In the genomic region with DNA sequence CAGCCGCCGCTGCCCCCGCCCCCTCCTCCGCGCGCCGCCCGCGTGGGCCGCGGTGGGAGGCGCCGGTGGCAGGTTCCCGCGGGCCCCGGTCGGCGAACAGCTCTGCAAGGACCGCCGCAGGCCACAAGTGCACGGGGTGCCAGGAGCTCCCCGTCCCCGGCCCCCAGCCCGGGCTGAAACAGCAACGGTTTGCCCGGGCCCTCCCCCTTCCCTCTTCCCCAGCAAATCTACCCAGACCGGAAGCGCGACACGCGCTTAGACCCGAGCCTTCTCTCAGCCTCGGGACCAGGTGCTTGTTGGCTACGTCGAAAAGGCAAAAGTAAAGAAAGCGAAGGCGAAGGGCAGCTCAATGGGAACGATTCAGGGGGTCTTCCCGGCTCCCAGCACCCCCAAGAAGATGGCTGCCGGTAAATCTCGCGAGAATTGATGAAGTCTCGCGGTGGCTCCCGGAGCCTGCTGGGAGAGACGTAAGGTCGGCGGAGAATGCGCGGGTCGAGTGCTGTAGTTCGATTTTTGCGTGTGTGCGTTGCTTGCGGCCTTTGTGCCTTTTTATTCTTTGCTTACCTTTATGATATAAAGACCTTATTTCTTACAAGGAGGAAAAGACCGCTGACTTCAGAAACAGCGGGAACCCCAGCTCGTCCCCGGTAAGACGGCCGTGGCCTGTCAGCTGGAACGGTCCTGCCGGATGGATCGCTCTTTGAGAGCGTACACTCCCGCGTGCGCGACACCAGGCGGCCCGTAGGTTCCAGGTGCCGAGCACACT, we compare ENCODE assay signal across 8 cellular contexts. TPM values are rescaled to one million over a fixed set of nuclear protein-coding genes. Genes with fewer than 3 reads are reported as not detected.
DNase-seq lines count a peak whose midpoint lies in the region; ATAC-seq lines count a peak whose summit lies in the region.

Gene RBM26 (minus strand): TSS at position 425 of the 766 bp plus-strand sequence. CDS start 481 bp downstream, outside the sequence.

- intact Hi-C loops in left colon (cut with DNase I, micrococcal nuclease): no loop called here

- peak within 1 kb of the TSS; percentile 91 for H3K27ac ChIP-seq in cingulate gyrus (ENCODE audit: low read depth, low read length)

- DNase-seq in Ammon's horn (ENCODE audit: low spot score) (peak; percentile 93), GM19238 (ENCODE audit: insufficient read length, low spot score) (peak; percentile 81), NCI-H524 treated with DMSO at 0.1 percent for 48 hours (lab: John Stamatoyannopoulos, UW) (peak; percentile 38), left colon (peak; percentile 93 to 97)
- DNase-seq in activated CD4-positive, alpha-beta T cell treated with anti-CD3 and anti-CD28 coated beads for 4 hours: peak; percentile 90 to 95
- peak; percentile 93 for DNase-seq in stimulated activated CD4-positive, alpha-beta T cell treated with anti-CD3 and anti-CD28 coated beads, Interleukin-1b, Interleukin-23, amount 100 ng/mL, for 48 hours

- ATAC-seq in HG03442 (IDR thresholded peaks at IDR 0.05; ENCODE audit: unreplicated experiment): peak; percentile 72
- peak; percentile 82 for ATAC-seq in left colon

RNA-seq across cellular contexts. Expression of gene RBM26, which starts in this region (rescaled TPM):
- 10 to 100 TPM; 28.6 to 32.8 TPM for total RNA-seq in left colon

Comparison
In these comparisons a context has a peak if more than half of its experiments do, and no peak if none do; other contexts are left out.
1. Peak in every context shown above with its lines: DNase-seq, ATAC-seq and H3K27ac ChIP-seq.
2. DNase-seq: peak in every context shown above with its lines; median percentile 95 in left colon; 93 in Ammon's horn; 93 in stimulated activated CD4-positive, alpha-beta T cell treated with anti-CD3 and anti-CD28 coated beads, Interleukin-1b, Interleukin-23, amount 100 ng/mL, for 48 hours; 92 in activated CD4-positive, alpha-beta T cell treated with anti-CD3 and anti-CD28 coated beads for 4 hours; 81 in GM19238; 38 in NCI-H524 treated with DMSO at 0.1 percent for 48 hours.